ENCODE assay signal across 8 cellular contexts in the genomic region with DNA sequence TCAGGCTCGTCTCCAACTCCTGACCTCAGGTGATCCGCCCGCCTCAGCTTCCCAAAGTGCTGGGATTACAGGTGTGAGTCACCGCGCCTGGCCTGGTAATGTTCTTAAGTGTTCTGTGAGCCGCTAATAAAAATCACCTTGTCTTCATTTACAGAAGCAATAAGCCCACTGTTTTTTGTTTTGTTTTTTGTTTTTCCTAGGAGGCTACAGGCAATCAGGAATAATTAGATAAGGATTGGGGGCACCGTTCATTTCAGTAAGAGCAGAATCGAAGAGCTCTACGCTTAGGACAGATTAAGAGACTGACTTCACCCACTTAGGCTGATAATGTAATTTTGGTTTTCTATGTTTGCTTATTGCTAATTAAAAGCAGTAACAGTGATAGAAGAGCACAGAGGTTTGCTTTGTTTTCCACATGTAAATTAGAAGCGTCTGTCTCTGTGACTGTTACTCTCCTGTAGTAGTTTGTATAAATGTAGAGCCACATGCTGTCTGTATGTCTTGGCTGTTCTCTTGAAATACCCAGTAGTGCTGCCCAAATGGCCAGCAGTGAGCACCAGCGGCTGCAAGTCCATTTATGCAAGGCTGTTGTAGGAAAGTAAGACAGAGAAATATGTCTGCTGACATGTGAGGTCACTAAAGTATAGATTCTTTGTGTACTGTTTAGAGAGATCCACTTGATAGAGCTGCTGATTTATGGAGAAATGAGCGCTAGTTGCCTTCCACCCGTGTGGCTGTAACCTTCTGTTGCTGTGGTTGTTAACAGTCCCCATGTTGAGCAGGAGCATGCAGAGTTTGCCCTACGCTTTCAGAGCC. TPM values are rescaled to one million over a fixed set of nuclear protein-coding genes. Genes with fewer than 3 reads are reported as not detected.
DNase-seq lines count a peak whose midpoint lies in the region; ATAC-seq and TF ChIP-seq lines count a peak whose summit lies in the region.
"Had no signal": no experiment of that assay in that cellular context is flagged by ENCODE, and none has a peak within 500 bp of the region (broad histone marks: within the 10 kb centered on the region; RNA-seq: fewer than 3 reads in every experiment).

No MANE protein-coding gene starts in this region.

- no peaks in the 10 kb centered on the region for H3K9me3 Mint-ChIP-seq in activated CD4-positive, alpha-beta T cell treated with anti-CD3 and anti-CD28 coated beads, Interleukin-2, amount 10 ng/mL, durations not matched to agents 24 days and 14 days
- H3K9me3 Mint-ChIP-seq: activated naive CD4-positive, alpha-beta T cell treated with anti-CD3 and anti-CD28 coated beads, Interleukin-2, amount 50 U/mL, for 72 hours had no signal

- H3K36me3 Mint-ChIP-seq in activated CD4-positive, alpha-beta T cell treated with anti-CD3 and anti-CD28 coated beads, Interleukin-2, amount 10 ng/mL, durations not matched to agents 24 days and 14 days (ENCODE audit: low read depth), result no peaks in the 10 kb centered on the region
- H3K36me3 Mint-ChIP-seq: activated naive CD4-positive, alpha-beta T cell treated with anti-CD3 and anti-CD28 coated beads, Interleukin-2, amount 50 U/mL, for 72 hours had no signal

- ATAC-seq in GM19438 (IDR thresholded peaks at IDR 0.05; ENCODE audit: low read depth, unreplicated experiment), result peak; percentile 4
- ATAC-seq in HG03342 (IDR thresholded peaks at IDR 0.05; ENCODE audit: unreplicated experiment), result peak; percentile 10
- peak; percentile 22 to 44 (median 38) for ATAC-seq in psoas muscle
- ATAC-seq: activated naive CD4-positive, alpha-beta T cell treated with anti-CD3 and anti-CD28 coated beads, Interleukin-2, amount 50 U/mL, for 72 hours had no signal

- H3K27me3 ChIP-seq in ectodermal cell (ENCODE audit: control insufficient read depth, insufficient read depth, low read length, poor library complexity, severe bottlenecking) (no peaks in the 10 kb centered on the region), psoas muscle (ENCODE audit: insufficient read depth in 3 of 3, low read length in 2 of 3) (no peaks in the 10 kb centered on the region), H7 (ENCODE audit: control insufficient read depth, insufficient read depth, low read length) (no peaks in the 10 kb centered on the region)

- H3K36me3 ChIP-seq in ectodermal cell (ENCODE audit: control insufficient read depth, insufficient read depth, low read length) (no peaks in the 10 kb centered on the region), psoas muscle (ENCODE audit: insufficient read depth in 1 of 2, low read depth in 1 of 2) (no peaks in the 10 kb centered on the region), H7 (replicated peaks; ENCODE audit: control insufficient read depth, insufficient read depth, low read length) (no peaks in the 10 kb centered on the region)

- H3K4me3 ChIP-seq in ectodermal cell (ENCODE audit: insufficient read depth, low read depth, low read length) (no peak overlapping the region), psoas muscle (no peak overlapping the region), H7 (ENCODE audit: insufficient read depth, low read depth, low read length) (no peak overlapping the region)

- H3K9me3 ChIP-seq in ectodermal cell (ENCODE audit: control insufficient read depth, low read length) (no peaks in the 10 kb centered on the region), psoas muscle (no peaks in the 10 kb centered on the region)

- H3K27me3 Mint-ChIP-seq in activated CD4-positive, alpha-beta T cell treated with anti-CD3 and anti-CD28 coated beads, Interleukin-2, amount 10 ng/mL, durations not matched to agents 24 days and 14 days, result peaks cover 9% of the 10 kb centered on the region

- TF ChIP-seq CTCF in psoas muscle (IDR thresholded peaks at IDR 0.05), result no peak

- H3K4me3 Mint-ChIP-seq in activated CD4-positive, alpha-beta T cell treated with anti-CD3 and anti-CD28 coated beads, Interleukin-2, amount 10 ng/mL, durations not matched to agents 24 days and 14 days, result no peak overlapping the region

- no peak overlapping the region for H3K27ac Mint-ChIP-seq in activated CD4-positive, alpha-beta T cell treated with anti-CD3 and anti-CD28 coated beads, Interleukin-2, amount 10 ng/mL, durations not matched to agents 24 days and 14 days
- H3K27ac Mint-ChIP-seq: activated naive CD4-positive, alpha-beta T cell treated with anti-CD3 and anti-CD28 coated beads, Interleukin-2, amount 50 U/mL, for 72 hours had no signal

- WGBS in ectodermal cell, 2 experiments, result 78 to 79% methylated on average over 14 of the region's 14 CpGs
- WGBS in psoas muscle, 3 donors, result 83 to 85% (median 83%) methylated on average over 14 of the region's 14 CpGs

- H3K4me1 ChIP-seq in ectodermal cell (ENCODE audit: control insufficient read depth, insufficient read depth, low read length), result peaks cover 33% of the 10 kb centered on the region
- H3K4me1 ChIP-seq in psoas muscle, result peaks cover 62% of the 10 kb centered on the region

- DNase-seq in psoas muscle (no peak), H7 (no peak)
- DNase-seq in activated CD4-positive, CD25-positive, alpha-beta regulatory T cell treated with anti-CD3 and anti-CD28 coated beads, Interleukin-2, amount 50 U/mL, for 72 hours, result no peak
- DNase-seq in activated CD4-positive, alpha-beta T cell treated with anti-CD3 and anti-CD28 coated beads, Interleukin-2, amount 10 ng/mL, durations not matched to agents 24 days and 14 days, result no peak

- intact Hi-C loops in psoas muscle (cut with DNase I), result no loop called here
- intact Hi-C loops in activated CD4-positive, alpha-beta T cell treated with anti-CD3 and anti-CD28 coated beads, Interleukin-2, amount 10 ng/mL, durations not matched to agents 24 days and 14 days (cut with micrococcal nuclease), result no loop called here

- H3K27ac ChIP-seq in ectodermal cell (ENCODE audit: insufficient read depth, low read depth, low read length, poor library complexity, severe bottlenecking) (peak overlapping the region; percentile 20), psoas muscle (no peak overlapping the region)

- peaks cover under 1% of the 10 kb centered on the region for H3K4me1 Mint-ChIP-seq in activated CD4-positive, alpha-beta T cell treated with anti-CD3 and anti-CD28 coated beads, Interleukin-2, amount 10 ng/mL, durations not matched to agents 24 days and 14 days

RNA-seq across cellular contexts. Expression of a gene that starts 30.5 kb away (rescaled TPM):
- polyA plus RNA-seq in ectodermal cell (2013, experiment 1 of 4), result 51.0 TPM
- 62.4 TPM for polyA plus RNA-seq in ectodermal cell (2013, experiment 2 of 4)
- 38.7 TPM for polyA plus RNA-seq in ectodermal cell (2013, experiment 3 of 4)
- 46.5 TPM for polyA plus RNA-seq in ectodermal cell (2013, experiment 4 of 4)
- 10 to 100 TPM; 35.0 to 77.5 (median 51.7) TPM for total RNA-seq in psoas muscle
- 10 to 100 TPM; 18.5 to 31.7 (median 19.4) TPM for polyA plus RNA-seq in psoas muscle
- 39.7 and 49.3 TPM in 2 replicates for total RNA-seq in H7 (2014; rRNA removed; shearing (Covaris generic))
- total RNA-seq in activated CD4-positive, alpha-beta T cell treated with anti-CD3 and anti-CD28 coated beads, Interleukin-2, amount 10 ng/mL, durations not matched to agents 24 days and 14 days, result 8.7 and 14.0 TPM in 2 replicates
